ENCODE assay signal across 1 cellular context in genomic region chr9:102069969-102070368, GRCh38.
TF ChIP-seq lines count a peak whose summit lies in the region.

No MANE protein-coding gene starts in this region.

TF ChIP-seq in GM23338, 12 proteins besides CTCF, POLR2A, EP300 and RAD21 (continued from another document):
- no peak for TF ChIP-seq ZNF462 (CRISPR knock-in tag; IDR thresholded peaks at IDR 0.05)
- TF ChIP-seq ETS1 (IDR thresholded peaks at IDR 0.05): no peak
- TF ChIP-seq CREB1 (CRISPR knock-in tag; IDR thresholded peaks at IDR 0.05; ENCODE audit: low read depth): no peak
- no peak for TF ChIP-seq EZH2phosphoT487 (IDR thresholded peaks at IDR 0.05; ENCODE audit: unreplicated experiment)
- no peak for TF ChIP-seq NANOG (IDR thresholded peaks at IDR 0.05; ENCODE audit: borderline replicate concordance)
- no peak for TF ChIP-seq JUNB (IDR thresholded peaks at IDR 0.05; ENCODE audit: unreplicated experiment)
- TF ChIP-seq ZNF114 (CRISPR knock-in tag; IDR thresholded peaks at IDR 0.05): no peak
- no peak for TF ChIP-seq ZNF331 (CRISPR knock-in tag; IDR thresholded peaks at IDR 0.05; ENCODE audit: low read depth)
- no peak for TF ChIP-seq POLR2AphosphoS5 (IDR thresholded peaks at IDR 0.05; ENCODE audit: low read depth)
TF ChIP-seq in GM23338: peak in this region for 0.
